ENCODE assay signal across 36 cellular contexts in genomic region chr4:105207386-105207785, GRCh38.
"Had no signal": no experiment of that assay in that cellular context is flagged by ENCODE, and none has a peak within 500 bp of the region (broad histone marks: within the 10 kb centered on the region; RNA-seq: fewer than 3 reads in every experiment).

No MANE protein-coding gene starts in this region.

- FAIRE-seq: TTC549 had no signal

- H3K4me3 ChIP-seq: MG63, Peyer's patch, SJSA1 had no signal

- ATAC-seq: activated CD4-positive, alpha-beta T cell treated with anti-CD3 and anti-CD28 coated beads for 36 hours; activated CD4-positive, CD25-positive, alpha-beta regulatory T cell treated with anti-CD3 and anti-CD28 coated beads, Interleukin-2, amount 50 U/mL, for 24 hours; activated naive CD8-positive, alpha-beta T cell treated with anti-CD3 and anti-CD28 coated beads, Interleukin-2, amount 50 U/mL, for 24 hours; activated T-cell treated with anti-CD3 and anti-CD28 coated beads, Interleukin-2, amount 50 U/mL, for 4 hours; PC-3; WTC11 had no signal

- H3K27ac Mint-ChIP-seq: activated CD4-positive, alpha-beta memory T cell treated with anti-CD3 and anti-CD28 coated beads for 36 hours; activated CD4-positive, alpha-beta T cell treated with anti-CD3 and anti-CD28 coated beads for 36 hours; activated CD4-positive, alpha-beta T cell treated with anti-CD3 and anti-CD28 coated beads, Interleukin-2, amount 10 ng/mL, durations not matched to agents 7 days and 5 days; activated naive CD4-positive, alpha-beta T cell treated with anti-CD3 and anti-CD28 coated beads, Interleukin-2, amount 10 ng/mL, durations not matched to agents 7 days and 5 days; activated naive CD8-positive, alpha-beta T cell; activated naive CD8-positive, alpha-beta T cell treated with anti-CD3 and anti-CD28 coated beads, Interleukin-2, amount 50 U/mL, for 24 hours; activated T-helper 1 cell treated with anti-CD3 and anti-CD28 coated beads, Interleukin-12 subunit alpha, Interleukin-12 subunit beta, Interleukin-2, Interleukin-4 antibody, amounts not matched to agents 30 ng/mL and 10 ng/mL and 1 ng/mL, durations not matched to agents 14 hours and 24 hours and 36 hours; T-helper 1 cell treated with Interleukin-12 subunit alpha and Interleukin-12 subunit beta and Interleukin-4 antibody, amounts not matched to agents 30 μg/mL and 1 μg/mL, for 36 hours; T-helper 2 cell treated with Interferon-gamma antibody and Interleukin-4, amounts not matched to agents 5 μg/mL and 100 μg/mL, for 36 hours; WTC11 had no signal

- H3K36me3 Mint-ChIP-seq: WTC11 had no signal

- H3K9me3 Mint-ChIP-seq: activated CD4-positive, alpha-beta memory T cell treated with anti-CD3 and anti-CD28 coated beads for 36 hours; activated CD4-positive, alpha-beta T cell treated with anti-CD3 and anti-CD28 coated beads, Interleukin-2, amount 10 ng/mL, durations not matched to agents 7 days and 5 days; activated naive CD4-positive, alpha-beta T cell treated with anti-CD3 and anti-CD28 coated beads, Interleukin-2, amount 10 ng/mL, durations not matched to agents 7 days and 5 days; activated naive CD8-positive, alpha-beta T cell treated with anti-CD3 and anti-CD28 coated beads, Interleukin-2, amount 50 U/mL, for 24 hours; activated T-cell treated with anti-CD3 and anti-CD28 coated beads, Interleukin-2, amount 50 U/mL, for 4 hours; activated T-helper 1 cell treated with anti-CD3 and anti-CD28 coated beads, Interleukin-12 subunit alpha, Interleukin-12 subunit beta, Interleukin-2, Interleukin-4 antibody, amounts not matched to agents 30 ng/mL and 10 ng/mL and 1 ng/mL, durations not matched to agents 14 hours and 24 hours and 36 hours; brain; T-helper 1 cell treated with Interleukin-12 subunit alpha and Interleukin-12 subunit beta and Interleukin-4 antibody, amounts not matched to agents 30 μg/mL and 1 μg/mL, for 36 hours; T-helper 2 cell treated with Interferon-gamma antibody and Interleukin-4, amounts not matched to agents 5 μg/mL and 100 μg/mL, for 36 hours; WTC11 had no signal

- H3K27me3 Mint-ChIP-seq: activated CD4-positive, alpha-beta memory T cell treated with anti-CD3 and anti-CD28 coated beads for 36 hours; activated CD4-positive, alpha-beta T cell treated with anti-CD3 and anti-CD28 coated beads for 36 hours; activated CD4-positive, alpha-beta T cell treated with anti-CD3 and anti-CD28 coated beads, Interleukin-2, amount 10 ng/mL, durations not matched to agents 7 days and 5 days; activated naive CD4-positive, alpha-beta T cell treated with anti-CD3 and anti-CD28 coated beads, Interleukin-2, amount 10 ng/mL, durations not matched to agents 7 days and 5 days; activated naive CD8-positive, alpha-beta T cell; activated naive CD8-positive, alpha-beta T cell treated with anti-CD3 and anti-CD28 coated beads, Interleukin-2, amount 50 U/mL, for 24 hours; brain had no signal

- H3K4me3 Mint-ChIP-seq: activated CD4-positive, alpha-beta memory T cell treated with anti-CD3 and anti-CD28 coated beads for 36 hours; activated CD4-positive, alpha-beta T cell treated with anti-CD3 and anti-CD28 coated beads for 36 hours; activated CD4-positive, alpha-beta T cell treated with anti-CD3 and anti-CD28 coated beads, Interleukin-2, amount 10 ng/mL, durations not matched to agents 7 days and 5 days; activated naive CD4-positive, alpha-beta T cell treated with anti-CD3 and anti-CD28 coated beads, Interleukin-2, amount 10 ng/mL, durations not matched to agents 7 days and 5 days; activated naive CD8-positive, alpha-beta T cell; activated naive CD8-positive, alpha-beta T cell treated with anti-CD3 and anti-CD28 coated beads, Interleukin-2, amount 50 U/mL, for 24 hours; activated T-cell treated with anti-CD3 and anti-CD28 coated beads, Interleukin-2, amount 50 U/mL, for 4 hours; activated T-helper 1 cell treated with anti-CD3 and anti-CD28 coated beads, Interleukin-12 subunit alpha, Interleukin-12 subunit beta, Interleukin-2, Interleukin-4 antibody, amounts not matched to agents 30 ng/mL and 10 ng/mL and 1 ng/mL, durations not matched to agents 14 hours and 24 hours and 36 hours; brain; T-helper 1 cell treated with Interleukin-12 subunit alpha and Interleukin-12 subunit beta and Interleukin-4 antibody, amounts not matched to agents 30 μg/mL and 1 μg/mL, for 36 hours; T-helper 2 cell treated with Interferon-gamma antibody and Interleukin-4, amounts not matched to agents 5 μg/mL and 100 μg/mL, for 36 hours; WTC11 had no signal

- DNase-seq: activated CD4-positive, alpha-beta memory T cell treated with anti-CD3 and anti-CD28 coated beads for 36 hours; activated CD4-positive, alpha-beta T cell treated with anti-CD3 and anti-CD28 coated beads for 36 hours; activated CD4-positive, alpha-beta T cell treated with anti-CD3 and anti-CD28 coated beads, Interleukin-2, amount 10 ng/mL, durations not matched to agents 7 days and 5 days; activated CD8-positive, alpha-beta memory T cell treated with anti-CD3 and anti-CD28 coated beads, Interleukin-2, amount 50 U/mL, for 4 hours; activated naive CD4-positive, alpha-beta T cell treated with anti-CD3 and anti-CD28 coated beads, Interleukin-2, amount 10 ng/mL, durations not matched to agents 7 days and 5 days; activated naive CD8-positive, alpha-beta T cell treated with anti-CD3 and anti-CD28 coated beads, Interleukin-2, amount 50 U/mL, for 24 hours; activated T-cell treated with anti-CD3 and anti-CD28 coated beads for 4 hours; activated T-cell treated with anti-CD3 and anti-CD28 coated beads, Interleukin-2, amount 50 U/mL, for 4 hours; anterior cingulate cortex; central memory CD4-positive, alpha-beta T cell; MG63; MV-4-11; NCI-H1092; NCI-H1436 treated with DMSO at 0.1 percent for 48 hours; NCI-H1694 treated with DMSO at 0.1 percent for 48 hours; NCI-H2029 treated with DMSO at 0.1 percent for 48 hours; NCI-H2107; NCI-H2171; NCI-H510A; NCI-H526; NCI-H748 treated with DMSO at 0.1 percent for 48 hours; NK-92 treated with Interleukin-12 subunit alpha and Interleukin-12 subunit beta, amount 100 ng/mL, for 24 hours; PC-3; Peyer's patch; RPMI8226; SHP77 treated with DMSO at 0.1 percent for 48 hours; SK-N-SH had no signal

- H3K4me1 Mint-ChIP-seq: activated CD4-positive, alpha-beta T cell treated with anti-CD3 and anti-CD28 coated beads, Interleukin-2, amount 10 ng/mL, durations not matched to agents 7 days and 5 days; activated naive CD4-positive, alpha-beta T cell treated with anti-CD3 and anti-CD28 coated beads, Interleukin-2, amount 10 ng/mL, durations not matched to agents 7 days and 5 days had no signal
